ENCODE assay signal across 8 cellular contexts in genomic region chr4:25386926-25387325, GRCh38.
"Had no signal": no experiment of that assay in that cellular context is flagged by ENCODE, and none has a peak within 500 bp of the region (broad histone marks: within the 10 kb centered on the region; RNA-seq: fewer than 3 reads in every experiment).

No MANE protein-coding gene starts in this region.

- H2AFZ ChIP-seq: GM23248 had no signal

- H3K9ac ChIP-seq: GM23248 had no signal

- H3K27ac ChIP-seq: GM23248 had no signal

- DNase-seq: GM23248, GOT3, H7, HFFc6, KG1 had no signal

- ATAC-seq: K562 had no signal

- H3K9me3 ChIP-seq: HAP-1 had no signal

- H3K4me3 ChIP-seq: GM23248, HAP-1, K562 had no signal

- FAIRE-seq: HTR-8/SVneo had no signal
